Comparison of ENCODE assay signal across 23 cellular contexts in genomic region chr17:48649741-48650140, GRCh38. TPM values are rescaled to one million over a fixed set of nuclear protein-coding genes. Genes with fewer than 3 reads are reported as not detected.
DNase-seq lines count a peak whose midpoint lies in the region; ATAC-seq, FAIRE-seq and TF ChIP-seq lines count a peak whose summit lies in the region.
"Had no signal": no experiment of that assay in that cellular context is flagged by ENCODE, and none has a peak within 500 bp of the region (broad histone marks: within the 10 kb centered on the region; RNA-seq: fewer than 3 reads in every experiment).

No MANE protein-coding gene starts in this region.

- no peak for ATAC-seq in Panc1
- ATAC-seq in GM18519 (IDR thresholded peaks at IDR 0.05; ENCODE audit: low FRiP score, unreplicated experiment), result no peak
- ATAC-seq: A549 had no signal

- POLR2A ChIA-PET in Panc1 (lab: Charles Lee), result interaction anchor here (0.6 kb wide), 1 partner anchor 517 kb away, joined by 4 read pairs; no protein-coding TSS in a partner anchor

- H3K27me3 Mint-ChIP-seq in Calu3 (ENCODE audit: unreplicated experiment), result no peaks in the 10 kb centered on the region

- peaks cover 30% of the 10 kb centered on the region for H3K36me3 Mint-ChIP-seq in Calu3 (ENCODE audit: insufficient read depth, unreplicated experiment)
- H3K36me3 Mint-ChIP-seq: CD4-positive, alpha-beta memory T cell had no signal

- TF ChIP-seq CTCF in Panc1 (IDR thresholded peaks at IDR 0.05) (no peak), Calu3 (IDR thresholded peaks at IDR 0.05; ENCODE audit: unreplicated experiment) (no peak), stomach (IDR thresholded peaks at IDR 0.05) (no peak)

- 66 to 89% (median 78%) methylated on average over 1 of the region's 1 CpG for WGBS in stomach, 5 donors

- H3K9me3 Mint-ChIP-seq in Calu3 (ENCODE audit: low read depth, unreplicated experiment), result no peaks in the 10 kb centered on the region
- H3K9me3 Mint-ChIP-seq: CD4-positive, alpha-beta memory T cell had no signal

- H3K27ac Mint-ChIP-seq in Calu3 (ENCODE audit: unreplicated experiment), result no peak overlapping the region
- H3K27ac Mint-ChIP-seq: CD4-positive, alpha-beta memory T cell had no signal

- H3K27ac ChIP-seq in Panc1 (ENCODE audit: low read length) (no peak overlapping the region; the same call in 1 of the 2 replicates), stomach (no peak overlapping the region)
- H3K27ac ChIP-seq: A549; BLaER1 treated with 17β-estradiol and CSF1 and Interleukin-3, amounts not matched to agents 10 nM and 100 nM; GM23248 had no signal

- in situ Hi-C loops in Panc1 (cut with HindIII; ENCODE audit: low pct_unique_long_range_greater_than_20kb, low sequenced_read_pairs), result no loop called here

- no peaks in the 10 kb centered on the region for H3K9me3 ChIP-seq in Panc1 (ENCODE audit: control insufficient read depth, insufficient read depth, low read depth, low read length)
- no peaks in the 10 kb centered on the region for H3K9me3 ChIP-seq in stomach
- H3K9me3 ChIP-seq: A549; BE2C; BLaER1 treated with 17β-estradiol and CSF1 and Interleukin-3, amounts not matched to agents 10 nM and 100 nM had no signal

- DNase-seq in HTR-8/SVneo (ENCODE audit: insufficient read length, low spot score), result no peak
- DNase-seq in Panc1 (ENCODE audit: low read depth, low spot score), result no peak
- peak; percentile 58 for DNase-seq in myocyte (ENCODE audit: low read depth)
- no peak for DNase-seq in Calu3
- DNase-seq in stomach, result no peak
- DNase-seq: 8988T; ACHN; AML-193; BE2C; CD4-positive, alpha-beta memory T cell; COR-L47; DMS153; DND-41; GDM1; GM23248; H7; HCEC 1CT had no signal

- BruUV-seq in Panc1 (replicated peaks; lab: Mats Ljungman, UMichigan) (TSS peak; percentile 85), Calu3 (replicated peaks; lab: Mats Ljungman, UMichigan) (no TSS peak)

- CTCF ChIA-PET in Panc1 (lab: Charles Lee) (interaction anchor here (0.6 to 1.2 kb wide), 3 partner anchors 13 to 49 kb away, joined by 3 to 4 read pairs (median 3); no protein-coding TSS in a partner anchor), Calu3 (lab: Charles Lee) (no interaction called here)

- H3K4me1 Mint-ChIP-seq in Calu3 (ENCODE audit: low read depth, unreplicated experiment), result peaks cover 4% of the 10 kb centered on the region

- TF ChIP-seq POLR2A in stomach (IDR thresholded peaks at IDR 0.05), result no peak

- H3K4me3 Mint-ChIP-seq in Calu3 (ENCODE audit: low read depth, unreplicated experiment), result no peak overlapping the region

- intact Hi-C loops in Panc1 (cut with micrococcal nuclease; ENCODE audit: unreplicated experiment) (no loop called here), Calu3 (cut with micrococcal nuclease; ENCODE audit: unreplicated experiment) (no loop called here), stomach (cut with DNase I; ENCODE audit: low total_unique reads) (no loop called here)

- H3K36me3 ChIP-seq in Panc1 (ENCODE audit: control insufficient read depth, insufficient read depth, low read length), result peaks cover 9% of the 10 kb centered on the region; the same call in 1 of the 2 replicates
- no peaks in the 10 kb centered on the region for H3K36me3 ChIP-seq in stomach
- H3K36me3 ChIP-seq: BE2C; BLaER1 treated with 17β-estradiol and CSF1 and Interleukin-3, amounts not matched to agents 10 nM and 100 nM had no signal

- H3K27me3 ChIP-seq in Panc1 (ENCODE audit: control insufficient read depth, insufficient read depth, low read length) (no peaks in the 10 kb centered on the region), stomach (peaks cover 9 to 94% (median 55%) of the 10 kb centered on the region in 3 donors)

- FAIRE-seq in HTR-8/SVneo (lab: Jason Lieb, UNC), result peak; percentile 9
- FAIRE-seq: A549, GM12892, GM19239, H1 had no signal

- H3K4me3 ChIP-seq in Panc1 (ENCODE audit: low read depth in 2 of 2, low read length in 2 of 2) (no peak overlapping the region), stomach (no peak overlapping the region)
- H3K4me3 ChIP-seq: A549; BLaER1 treated with 17β-estradiol and CSF1 and Interleukin-3, amounts not matched to agents 10 nM and 100 nM; GM23248 had no signal

- H3K4me1 ChIP-seq in Panc1 (ENCODE audit: control insufficient read depth, insufficient read depth, low read length), result peaks cover 11% of the 10 kb centered on the region
- H3K4me1 ChIP-seq in stomach, result peaks cover 0 to 25% (median 19%) of the 10 kb centered on the region in 4 donors
- H3K4me1 ChIP-seq: BE2C had no signal

- no peak for TF ChIP-seq EP300 in stomach (IDR thresholded peaks at IDR 0.05)

RNA-seq across cellular contexts. Expression of gene HOXB9, which starts 23.6 kb away (rescaled TPM):
- total RNA-seq in Panc1 (2021; ENCODE audit: unreplicated experiment) (65.9 TPM), myocyte (4.9 and 6.6 TPM in 2 replicates), Calu3 (2022) (26.0 and 27.8 TPM in 2 replicates), stomach (10 to 100 TPM in 1 of 5 donors, not detected in 4; 11.3 TPM)
- 83.0 TPM for polyA plus RNA-seq in Panc1 (2012; ENCODE audit: insufficient read length)
- polyA plus RNA-seq in myocyte (2012), result 13.0 TPM
- not detected for polyA plus RNA-seq in stomach
- total RNA-seq: CD4-positive, alpha-beta memory T cell; GM23248; H1; H7 had no signal
- polyA plus RNA-seq: CD4-positive, alpha-beta memory T cell; GM23248; H1 had no signal

RNA-seq across cellular contexts. Expression of gene HOXB8, which starts 34.6 kb away (rescaled TPM):
- 45.9 TPM for total RNA-seq in Panc1 (2021; ENCODE audit: unreplicated experiment)
- 47.8 TPM for polyA plus RNA-seq in Panc1 (2012; ENCODE audit: insufficient read length)
- 11.8 and 13.8 TPM in 2 replicates for total RNA-seq in myocyte
- 8.9 TPM for polyA plus RNA-seq in myocyte (2012)
- 28.2 and 30.9 TPM in 2 replicates for total RNA-seq in Calu3 (2022)
- total RNA-seq in stomach, result 10 to 100 TPM in 1 of 5 donors, 1 to 10 TPM in 4; 1.2 to 13.0 (median 1.5) TPM
- under 1 TPM in 2 of 3 donors, not detected in 1; 0.46 to 0.56 TPM for polyA plus RNA-seq in stomach
- total RNA-seq: CD4-positive, alpha-beta memory T cell; GM23248; H1; H7 had no signal
- polyA plus RNA-seq: CD4-positive, alpha-beta memory T cell; GM23248; H1 had no signal

RNA-seq across cellular contexts. Expression of gene HOXB7, which starts 38.9 kb away (rescaled TPM):
- total RNA-seq in Panc1 (2021; ENCODE audit: unreplicated experiment) (44.0 TPM), myocyte (27.8 and 30.4 TPM in 2 replicates), Calu3 (2022) (30.2 and 31.3 TPM in 2 replicates), stomach (10 to 100 TPM in 1 of 5 donors, 1 to 10 TPM in 4; 1.8 to 16.5 (median 2.3) TPM)
- polyA plus RNA-seq in Panc1 (2012; ENCODE audit: insufficient read length), result 36.5 TPM
- polyA plus RNA-seq in myocyte (2012), result 26.7 TPM
- polyA plus RNA-seq in stomach, result 1 to 10 TPM; 1.0 to 8.2 (median 2.8) TPM
- total RNA-seq: H1 had no signal
- polyA plus RNA-seq: H1 had no signal

RNA-seq across cellular contexts. Expression of gene HOXB6, which starts 45.0 kb away (rescaled TPM):
- total RNA-seq in Panc1 (2021; ENCODE audit: unreplicated experiment) (196 TPM), myocyte (13.5 and 22.9 TPM in 2 replicates), Calu3 (2022) (140 and 144 TPM in 2 replicates), stomach (100 to 1,000 TPM in 1 of 5 donors, 10 to 100 TPM in 3, 1 to 10 TPM in 1; 4.2 to 150 (median 11.9) TPM)
- polyA plus RNA-seq in Panc1 (2012; ENCODE audit: insufficient read length), result 167 TPM
- polyA plus RNA-seq in myocyte (2012), result 16.0 TPM
- 10 to 100 TPM in 1 of 3 donors, 1 to 10 TPM in 2; 5.7 to 10.2 (median 7.8) TPM for polyA plus RNA-seq in stomach
- total RNA-seq: H1, H7 had no signal
- polyA plus RNA-seq: CD4-positive, alpha-beta memory T cell; H1 had no signal

RNA-seq across cellular contexts. Expression of gene HOXB5, which starts 56.2 kb away (rescaled TPM):
- total RNA-seq in Panc1 (2021; ENCODE audit: unreplicated experiment), result 67.2 TPM
- polyA plus RNA-seq in Panc1 (2012; ENCODE audit: insufficient read length), result 64.4 TPM
- 0.42 and 0.80 TPM in 2 replicates for total RNA-seq in myocyte
- 3.4 TPM for polyA plus RNA-seq in myocyte (2012)
- total RNA-seq in Calu3 (2022), result 47.2 and 48.5 TPM in 2 replicates
- 10 to 100 TPM in 2 of 5 donors, under 1 TPM in 2, not detected in 1; 0.43 to 50.4 (median 6.2) TPM for total RNA-seq in stomach
- polyA plus RNA-seq in stomach, result 1 to 10 TPM; 2.2 to 2.7 (median 2.4) TPM
- total RNA-seq: CD4-positive, alpha-beta memory T cell; H1; H7 had no signal
- polyA plus RNA-seq: CD4-positive, alpha-beta memory T cell; H1 had no signal
